12 cellular contexts compared by ENCODE assay signal in genomic region chr7:66905689-66906088, GRCh38. TPM values are rescaled to one million over a fixed set of nuclear protein-coding genes. Genes with fewer than 3 reads are reported as not detected.
DNase-seq lines count a peak whose midpoint lies in the region; TF ChIP-seq lines count a peak whose summit lies in the region.
"Had no signal": no experiment of that assay in that cellular context is flagged by ENCODE, and none has a peak within 500 bp of the region (broad histone marks: within the 10 kb centered on the region; RNA-seq: fewer than 3 reads in every experiment).

No MANE protein-coding gene starts in this region.

- no peaks in the 10 kb centered on the region for H3K27me3 Mint-ChIP-seq in activated CD4-positive, alpha-beta memory T cell treated with anti-CD3 and anti-CD28 coated beads, Interleukin-2, amount 10 ng/mL, durations not matched to agents 7 days and 5 days

- no peaks in the 10 kb centered on the region for H4K20me1 ChIP-seq in osteoblast (ENCODE audit: insufficient read depth, low read length)

- H3K4me3 Mint-ChIP-seq in activated CD4-positive, alpha-beta memory T cell treated with anti-CD3 and anti-CD28 coated beads, Interleukin-2, amount 10 ng/mL, durations not matched to agents 7 days and 5 days, result no peak overlapping the region

- no peaks in the 10 kb centered on the region for H3K36me3 Mint-ChIP-seq in activated CD4-positive, alpha-beta memory T cell treated with anti-CD3 and anti-CD28 coated beads, Interleukin-2, amount 10 ng/mL, durations not matched to agents 7 days and 5 days (ENCODE audit: low read depth)

- H3K27me3 ChIP-seq in osteoblast (ENCODE audit: insufficient read depth, low read length), result no peaks in the 10 kb centered on the region
- H3K27me3 ChIP-seq: body of pancreas, MG63 had no signal

- POLR2A ChIA-PET in activated CD4-positive, alpha-beta memory T cell treated with anti-CD3 and anti-CD28 coated beads, Interleukin-2, amount 10 ng/mL, durations not matched to agents 7 days and 5 days (lab: Charles Lee), result interaction anchor here (3.0 kb wide), 1 partner anchor 61 kb away, joined by 11 read pairs; no protein-coding TSS in a partner anchor

- H3K27ac Mint-ChIP-seq in activated CD4-positive, alpha-beta memory T cell treated with anti-CD3 and anti-CD28 coated beads, Interleukin-2, amount 10 ng/mL, durations not matched to agents 7 days and 5 days, result no peak overlapping the region

- no peak overlapping the region for H3K4me2 ChIP-seq in osteoblast (ENCODE audit: insufficient read depth, low read length)

- CTCF ChIA-PET in activated CD4-positive, alpha-beta memory T cell treated with anti-CD3 and anti-CD28 coated beads, Interleukin-2, amount 10 ng/mL, durations not matched to agents 7 days and 5 days (lab: Charles Lee), result interaction anchor here (1.1 to 2.0 kb wide), 3 partner anchors 46 to 61 kb away, joined by 3 to 7 read pairs (median 7); no protein-coding TSS in a partner anchor

- no peaks in the 10 kb centered on the region for H3K36me3 ChIP-seq in osteoblast (ENCODE audit: insufficient read depth, low read length)
- H3K36me3 ChIP-seq: MG63 had no signal

- in situ Hi-C loops in KBM-7 (cut with MboI; ENCODE audit: low pct_unique_long_range_greater_than_20kb, low sequenced_read_pairs), result no loop called here

- no peak overlapping the region for H2AFZ ChIP-seq in osteoblast (ENCODE audit: low read length)

- TF ChIP-seq CTCF in cardiac fibroblast (IDR thresholded peaks at IDR 0.05; ENCODE audit: low read depth, low read length), result peak; percentile 28
- TF ChIP-seq CTCF in osteoblast (IDR thresholded peaks at IDR 0.05; ENCODE audit: extremely low read depth, low read depth, low read length), result peak; percentile 30

- no peaks in the 10 kb centered on the region for H3K4me1 ChIP-seq in osteoblast (ENCODE audit: insufficient read depth, low read length)
- H3K4me1 ChIP-seq: body of pancreas had no signal

- H3K4me3 ChIP-seq in cardiac fibroblast (replicated peaks in 1 of 2; ENCODE audit: low read depth in 2 of 2, low read length in 2 of 2), result no peak overlapping the region
- no peak overlapping the region for H3K4me3 ChIP-seq in osteoblast (ENCODE audit: insufficient read depth, low read length)
- H3K4me3 ChIP-seq: body of pancreas, MG63 had no signal

- DNase-seq in DMS 273 (lab: John Stamatoyannopoulos, UW; ENCODE audit: unreplicated experiment) (peak; percentile 36), DMS 273 treated with DMSO at 0.1 percent for 48 hours (lab: John Stamatoyannopoulos, UW) (no peak), KBM-7 (peak; percentile 16), cardiac fibroblast (ENCODE audit: low read depth in 2 of 2) (peak in 1 of 2 donors; percentile 10), osteoblast (ENCODE audit: insufficient read length, low spot score, missing footprints) (peak; percentile 48), OCI-M1 (lab: John Stamatoyannopoulos, UW) (no peak)
- DNase-seq in stimulated activated CD4-positive, alpha-beta T cell treated with anti-CD3 and anti-CD28 coated beads, Interleukin-4, amount 100 ng/mL, for 24 hours, result no peak
- no peak for DNase-seq in activated CD4-positive, alpha-beta memory T cell treated with anti-CD3 and anti-CD28 coated beads, Interleukin-2, amount 10 ng/mL, durations not matched to agents 7 days and 5 days
- DNase-seq: body of pancreas, DMS79 treated with DMSO at 0.1 percent for 48 hours, MG63, NCI-H446 had no signal

- H3K4me1 Mint-ChIP-seq in activated CD4-positive, alpha-beta memory T cell treated with anti-CD3 and anti-CD28 coated beads, Interleukin-2, amount 10 ng/mL, durations not matched to agents 7 days and 5 days, result no peaks in the 10 kb centered on the region

- H3K9me3 Mint-ChIP-seq in activated CD4-positive, alpha-beta memory T cell treated with anti-CD3 and anti-CD28 coated beads, Interleukin-2, amount 10 ng/mL, durations not matched to agents 7 days and 5 days, result no peaks in the 10 kb centered on the region

- no peaks in the 10 kb centered on the region for H3K9me3 ChIP-seq in osteoblast (ENCODE audit: low read depth, low read length)
- H3K9me3 ChIP-seq: body of pancreas, MG63 had no signal

- no peak overlapping the region for H3K27ac ChIP-seq in osteoblast (ENCODE audit: low read depth, low read length)
- H3K27ac ChIP-seq: body of pancreas had no signal

- H3K79me2 ChIP-seq in osteoblast (ENCODE audit: insufficient read depth, low read length), result no peaks in the 10 kb centered on the region

RNA-seq across cellular contexts. Expression of gene TMEM248, which starts 15.3 kb away (rescaled TPM):
- 118 and 131 TPM in 2 replicates for total RNA-seq in osteoblast
- 10 to 100 TPM; 88.3 to 91.6 TPM for total RNA-seq in activated CD4-positive, alpha-beta memory T cell treated with anti-CD3 and anti-CD28 coated beads, Interleukin-2, amount 10 ng/mL, durations not matched to agents 7 days and 5 days

Comparison
In these comparisons a context has a peak if more than half of its experiments do, and no peak if none do; other contexts are left out.
1. DNase-seq: peak in DMS 273 (single experiment), KBM-7 (single experiment) and osteoblast (single experiment); none in DMS 273 treated with DMSO at 0.1 percent for 48 hours (single experiment), stimulated activated CD4-positive, alpha-beta T cell treated with anti-CD3 and anti-CD28 coated beads, Interleukin-4, amount 100 ng/mL, for 24 hours (single experiment), activated CD4-positive, alpha-beta memory T cell treated with anti-CD3 and anti-CD28 coated beads, Interleukin-2, amount 10 ng/mL, durations not matched to agents 7 days and 5 days (single experiment) and OCI-M1 (single experiment).